In genomic region chr6:6317386-6317785, GRCh38 we compare ENCODE assay signal across 19 cellular contexts. TPM values are rescaled to one million over a fixed set of nuclear protein-coding genes. Genes with fewer than 3 reads are reported as not detected.
DNase-seq lines count a peak whose midpoint lies in the region; ATAC-seq and TF ChIP-seq lines count a peak whose summit lies in the region.
"Had no signal": no experiment of that assay in that cellular context is flagged by ENCODE, and none has a peak within 500 bp of the region (broad histone marks: within the 10 kb centered on the region; RNA-seq: fewer than 3 reads in every experiment).

No MANE protein-coding gene starts in this region.

- H3K4me3 ChIP-seq in heart right ventricle, result peak overlapping the region in 5 of 10 donors; percentile 7 to 56 (median 44)
- peak overlapping the region; percentile 57 for H3K4me3 ChIP-seq in OCI-LY1 (ENCODE audit: low read depth, low read length, poor library complexity, severe bottlenecking)
- peak overlapping the region; percentile 37 for H3K4me3 ChIP-seq in lower lobe of right lung
- no peak overlapping the region for H3K4me3 ChIP-seq in WERI-Rb-1 (ENCODE audit: low read depth, low read length)
- H3K4me3 ChIP-seq in SJCRH30, result no peak overlapping the region

- H2AFZ ChIP-seq in OCI-LY1 (ENCODE audit: low read length), result no peak overlapping the region

- 0 out of 2 replicates have a peak, but pooled peaks cover 4% of the 10 kb centered on the region for H3F3A ChIP-seq in OCI-LY1 (ENCODE audit: insufficient read depth, low read length)

- H3K4me2 ChIP-seq in OCI-LY1 (ENCODE audit: low read length), result peak overlapping the region; percentile 78

- TF ChIP-seq CTCF in heart right ventricle (IDR thresholded peaks at IDR 0.05), result no peak
- no peak for TF ChIP-seq CTCF in OCI-LY1 (IDR thresholded peaks at IDR 0.05; ENCODE audit: low read length)
- no peak for TF ChIP-seq CTCF in lower lobe of right lung (IDR thresholded peaks at IDR 0.05)
- TF ChIP-seq CTCF in WERI-Rb-1 (IDR thresholded peaks at IDR 0.05; ENCODE audit: low read depth, low read length), result no peak

- H3K9me3 ChIP-seq in heart right ventricle, result no peaks in the 10 kb centered on the region
- no peaks in the 10 kb centered on the region for H3K9me3 ChIP-seq in OCI-LY1 (ENCODE audit: low read length)
- H3K9me3 ChIP-seq in lower lobe of right lung, result no peaks in the 10 kb centered on the region
- H3K9me3 ChIP-seq in WERI-Rb-1 (ENCODE audit: severe bottlenecking), result no peaks in the 10 kb centered on the region
- H3K9me3 ChIP-seq in SJCRH30 (replicated peaks), result no peaks in the 10 kb centered on the region
- H3K9me3 ChIP-seq: Caco-2 had no signal

- H3K9me2 ChIP-seq in OCI-LY1 (ENCODE audit: low read depth, low read length), result no peaks in the 10 kb centered on the region

- ATAC-seq in heart right ventricle, result peak in 1 of 8 donors; percentile 4
- ATAC-seq in left ventricle myocardium superior, result no peak
- no peak for ATAC-seq in lower lobe of right lung
- no peak for ATAC-seq in HG03571 (IDR thresholded peaks at IDR 0.05; ENCODE audit: unreplicated experiment)
- ATAC-seq: PC-3 had no signal

- H3K4me1 ChIP-seq in heart right ventricle (peaks cover 0 to 49% (median 14%) of the 10 kb centered on the region in 9 donors), OCI-LY1 (ENCODE audit: insufficient read depth, low read length, severe bottlenecking) (peaks cover 71% of the 10 kb centered on the region), lower lobe of right lung (no peaks in the 10 kb centered on the region), SJCRH30 (peaks cover 4% of the 10 kb centered on the region; the same call in 1 of the 2 replicates)
- H3K4me1 ChIP-seq: Caco-2 had no signal

- H4K20me1 ChIP-seq in OCI-LY1 (ENCODE audit: insufficient read depth, low read length), result no peaks in the 10 kb centered on the region

- DNase-seq in heart right ventricle (no peak), left ventricle myocardium superior (no peak), lower lobe of right lung (no peak), WERI-Rb-1 (no peak), SJCRH30 (no peak)
- DNase-seq: ACHN; Caco-2; CD4-positive, CD25-positive, alpha-beta regulatory T cell; DMS153; EL; HFFc6; Kasumi-1; MM.1S; NCI-H1417; NCI-H187 treated with DMSO at 0.1 percent for 48 hours; NCI-H526 treated with DMSO at 0.1 percent for 48 hours; PC-3 had no signal

- no peaks in the 10 kb centered on the region for H3K79me2 ChIP-seq in OCI-LY1 (ENCODE audit: insufficient read depth, low read length)

- H3K9ac ChIP-seq in OCI-LY1 (ENCODE audit: low read length), result peak overlapping the region; percentile 65; the same call in 1 of the 2 replicates

- intact Hi-C loops in heart right ventricle (cut with DNase I), result loop anchor here in 6 of 10 donors (5.0 to 10.0 kb wide), 5 partner anchors 77 to 263 kb away; no protein-coding TSS in a partner anchor
- intact Hi-C loops in left ventricle myocardium superior (cut with micrococcal nuclease), result loop anchor here (10.0 kb wide), 1 partner anchor 263 kb away; no protein-coding TSS in a partner anchor
- intact Hi-C loops in lower lobe of right lung (cut with DNase I), result no loop called here

- H3K27ac ChIP-seq in heart right ventricle (peak overlapping the region in 7 of 10 donors; percentile 40 to 86 (median 60)), OCI-LY1 (ENCODE audit: low read depth, low read length, poor library complexity, severe bottlenecking) (peak overlapping the region; percentile 89), lower lobe of right lung (no peak overlapping the region), WERI-Rb-1 (no peak overlapping the region), SJCRH30 (no peak overlapping the region)

- H3K36me3 ChIP-seq in heart right ventricle (peaks cover 0 to 21% (median 0%) of the 10 kb centered on the region in 9 donors), OCI-LY1 (ENCODE audit: insufficient read depth, low read length) (no peaks in the 10 kb centered on the region), lower lobe of right lung (no peaks in the 10 kb centered on the region), WERI-Rb-1 (no peaks in the 10 kb centered on the region), SJCRH30 (no peaks in the 10 kb centered on the region)

- peaks cover 0 to 29% (median 14%) of the 10 kb centered on the region in 7 donors for H3K27me3 ChIP-seq in heart right ventricle
- no peaks in the 10 kb centered on the region for H3K27me3 ChIP-seq in OCI-LY1 (ENCODE audit: insufficient read depth, low read length)
- H3K27me3 ChIP-seq in lower lobe of right lung (ENCODE audit: low read depth), result peaks cover 33% of the 10 kb centered on the region
- H3K27me3 ChIP-seq in WERI-Rb-1 (ENCODE audit: insufficient read depth, low read depth, severe bottlenecking), result no peaks in the 10 kb centered on the region
- H3K27me3 ChIP-seq in SJCRH30, result no peaks in the 10 kb centered on the region

- 67 to 69% methylated on average over 2 of the region's 2 CpGs for WGBS in heart right ventricle, 2 donors

RNA-seq across cellular contexts. Expression of gene F13A1, which starts 3.1 kb away (rescaled TPM):
- total RNA-seq in heart right ventricle, result 100 to 1,000 TPM in 2 of 10 donors, 10 to 100 TPM in 7, 1 to 10 TPM in 1; 9.1 to 265 (median 29.1) TPM
- 10 to 100 TPM in 1 of 2 donors, 1 to 10 TPM in 1; 8.4 to 23.3 TPM for polyA plus RNA-seq in heart right ventricle
- total RNA-seq in left ventricle myocardium superior, result 100 TPM
- 187 TPM for total RNA-seq in lower lobe of right lung
- 2.5 and 2.6 TPM in 2 replicates for total RNA-seq in SJCRH30 (2014; rRNA removed; shearing (Covaris generic))
- total RNA-seq: Caco-2, PC-3 had no signal

Comparison
In these comparisons a context has a peak if more than half of its experiments do, and no peak if none do; other contexts are left out.
1. H3K27ac ChIP-seq: peak in heart right ventricle (7 of 10) and OCI-LY1 (single experiment); none in lower lobe of right lung (single experiment), WERI-Rb-1 (single experiment) and SJCRH30 (single experiment).
2. H3K4me3 ChIP-seq: peak in OCI-LY1 (single experiment) and lower lobe of right lung (single experiment); none in WERI-Rb-1 (single experiment) and SJCRH30 (single experiment).